Comparison of ENCODE assay signal across 20 cellular contexts in genomic region chrX:114065612-114066178, GRCh38.
"Had no signal": no experiment of that assay in that cellular context is flagged by ENCODE, and none has a peak within 500 bp of the region (broad histone marks: within the 10 kb centered on the region; RNA-seq: fewer than 3 reads in every experiment).

No MANE protein-coding gene starts in this region.

- H3K27me3 Mint-ChIP-seq: activated B cell treated with CpG ODN at 0.5 μM for 24 hours; activated CD4-positive, alpha-beta T cell treated with anti-CD3 and anti-CD28 coated beads, Interleukin-2, amount 10 ng/mL, durations not matched to agents 24 days and 14 days; activated CD8-positive, alpha-beta T cell treated with anti-CD3 and anti-CD28 coated beads for 36 hours; activated T-helper 17 cell treated with anti-CD3 and anti-CD28 coated beads, Interleukin-2, amount 50 U/mL, for 72 hours; naive thymus-derived CD8-positive, alpha-beta T cell had no signal

- H3K4me3 Mint-ChIP-seq: activated B cell treated with CpG ODN at 0.5 μM for 24 hours; activated CD4-positive, alpha-beta T cell treated with anti-CD3 and anti-CD28 coated beads, Interleukin-2, amount 10 ng/mL, durations not matched to agents 24 days and 14 days; activated CD8-positive, alpha-beta T cell treated with anti-CD3 and anti-CD28 coated beads for 36 hours; activated T-helper 17 cell treated with anti-CD3 and anti-CD28 coated beads, Interleukin-2, amount 50 U/mL, for 72 hours; brain; immature natural killer cell; naive thymus-derived CD8-positive, alpha-beta T cell; stimulated activated effector memory CD8-positive, alpha-beta T cell treated with anti-CD3 and anti-CD28 coated beads, Interleukin-12 subunit alpha, Interleukin-12 subunit beta, amount 100 ng/mL, for 72 hours had no signal

- H3K4me1 Mint-ChIP-seq: activated B cell treated with CpG ODN at 0.5 μM for 24 hours; activated CD4-positive, alpha-beta T cell treated with anti-CD3 and anti-CD28 coated beads, Interleukin-2, amount 10 ng/mL, durations not matched to agents 24 days and 14 days; activated T-helper 17 cell treated with anti-CD3 and anti-CD28 coated beads, Interleukin-2, amount 50 U/mL, for 72 hours; brain; immature natural killer cell; naive thymus-derived CD8-positive, alpha-beta T cell; stimulated activated effector memory CD8-positive, alpha-beta T cell treated with anti-CD3 and anti-CD28 coated beads, Interleukin-12 subunit alpha, Interleukin-12 subunit beta, amount 100 ng/mL, for 72 hours had no signal

- H3K9me3 Mint-ChIP-seq: activated B cell treated with CpG ODN at 0.5 μM for 24 hours; activated CD8-positive, alpha-beta T cell treated with anti-CD3 and anti-CD28 coated beads for 36 hours had no signal

- H3K4me1 ChIP-seq: esophagus muscularis mucosa, parathyroid adenoma, sigmoid colon, testis, upper lobe of left lung had no signal

- H3K27ac ChIP-seq: coronary artery, esophagus muscularis mucosa, neutrophil, parathyroid adenoma, sigmoid colon, testis, upper lobe of left lung had no signal

- ATAC-seq: activated CD8-positive, alpha-beta T cell treated with anti-CD3 and anti-CD28 coated beads for 36 hours; activated T-helper 17 cell treated with anti-CD3 and anti-CD28 coated beads, Interleukin-2, amount 50 U/mL, for 72 hours; naive thymus-derived CD8-positive, alpha-beta T cell; SK-N-SH treated with all-trans-retinoic acid at 6 μM for 48 hours; stimulated activated effector memory CD8-positive, alpha-beta T cell treated with anti-CD3 and anti-CD28 coated beads, Interleukin-12 subunit alpha, Interleukin-12 subunit beta, amount 100 ng/mL, for 72 hours had no signal

- DNase-seq: activated B cell treated with CpG ODN at 0.5 μM for 24 hours; activated CD4-positive, alpha-beta T cell treated with anti-CD3 and anti-CD28 coated beads, Interleukin-2, amount 10 ng/mL, durations not matched to agents 24 days and 14 days; activated CD8-positive, alpha-beta T cell treated with anti-CD3 and anti-CD28 coated beads for 36 hours; activated naive CD4-positive, alpha-beta T cell treated with Interleukin-2 at 50 U/mL for 16 hours; activated T-cell treated with anti-CD3 and anti-CD28 coated beads, Interleukin-2, amount 50 U/mL, for 1 hour; immature natural killer cell; naive thymus-derived CD8-positive, alpha-beta T cell; sigmoid colon; stimulated activated CD4-positive, alpha-beta T cell treated with anti-CD3 and anti-CD28 coated beads, Interleukin-4, amount 100 ng/mL, for 24 hours; testis; upper lobe of left lung had no signal

- H3K9ac ChIP-seq: parathyroid adenoma had no signal

- H2AFZ ChIP-seq: parathyroid adenoma had no signal

- H3K79me2 ChIP-seq: parathyroid adenoma had no signal

- H3K27ac Mint-ChIP-seq: activated B cell treated with CpG ODN at 0.5 μM for 24 hours; activated CD4-positive, alpha-beta T cell treated with anti-CD3 and anti-CD28 coated beads, Interleukin-2, amount 10 ng/mL, durations not matched to agents 24 days and 14 days; activated CD8-positive, alpha-beta T cell treated with anti-CD3 and anti-CD28 coated beads for 36 hours; activated T-helper 17 cell treated with anti-CD3 and anti-CD28 coated beads, Interleukin-2, amount 50 U/mL, for 72 hours; brain; immature natural killer cell; naive thymus-derived CD8-positive, alpha-beta T cell; stimulated activated effector memory CD8-positive, alpha-beta T cell treated with anti-CD3 and anti-CD28 coated beads, Interleukin-12 subunit alpha, Interleukin-12 subunit beta, amount 100 ng/mL, for 72 hours had no signal

- H3K9me3 ChIP-seq: esophagus muscularis mucosa, neutrophil, sigmoid colon, testis, upper lobe of left lung had no signal

- H3K36me3 Mint-ChIP-seq: brain; immature natural killer cell; naive thymus-derived CD8-positive, alpha-beta T cell; stimulated activated effector memory CD8-positive, alpha-beta T cell treated with anti-CD3 and anti-CD28 coated beads, Interleukin-12 subunit alpha, Interleukin-12 subunit beta, amount 100 ng/mL, for 72 hours had no signal

- H3K4me3 ChIP-seq: coronary artery, esophagus muscularis mucosa, sigmoid colon, testis, upper lobe of left lung had no signal

- H3K36me3 ChIP-seq: esophagus muscularis mucosa, neutrophil, sigmoid colon, upper lobe of left lung had no signal

- FAIRE-seq: endometrium had no signal

- H3K27me3 ChIP-seq: esophagus muscularis mucosa, neutrophil, sigmoid colon, testis, upper lobe of left lung had no signal
